Comparison of ENCODE assay signal across 8 cellular contexts in the genomic region with DNA sequence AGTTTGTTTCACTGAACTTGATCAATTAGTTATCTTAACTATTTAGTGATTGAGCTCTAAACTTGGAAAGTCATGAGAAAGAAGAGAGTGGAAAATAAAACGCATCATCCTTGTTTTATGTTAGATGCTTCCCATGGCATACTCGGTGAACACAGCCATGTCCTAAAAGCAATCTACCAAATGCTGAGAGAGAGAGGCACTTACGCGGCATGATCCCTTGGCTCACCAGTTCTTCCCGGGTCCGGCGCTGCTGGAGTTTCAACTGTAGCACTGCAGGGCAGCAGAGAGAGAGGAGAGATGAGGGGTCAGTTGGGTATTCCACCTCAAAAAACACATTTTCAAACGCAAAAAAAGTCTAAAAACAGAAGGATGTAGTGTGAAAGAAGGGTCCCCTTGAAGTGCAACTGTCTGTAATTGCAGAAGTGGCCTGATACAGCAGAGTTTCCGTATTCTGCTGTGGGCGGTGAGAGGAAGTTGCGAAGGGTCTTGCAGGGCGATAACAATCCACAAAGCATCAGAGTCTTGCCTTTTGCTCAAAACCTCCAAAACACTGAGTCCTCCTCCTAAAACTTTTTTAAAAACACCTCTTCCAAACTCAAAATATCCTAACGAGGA.
A peak's percentile ranks its signal among the peaks of the same experiment; 100 is the strongest.
DNase-seq lines count a peak whose midpoint lies in the region; ATAC-seq and TF ChIP-seq lines count a peak whose summit lies in the region.

No MANE protein-coding gene starts in this region.

- DNase-seq in KG1 (lab: John Stamatoyannopoulos, UW) (peak; percentile 78), activated T-cell treated with anti-CD3 and anti-CD28 coated beads for 1 hour (ENCODE audit: low read depth) (peak; percentile 27), midbrain (lab: John Stamatoyannopoulos, UW) (peak; percentile 7), T1000 (lab: John Stamatoyannopoulos, UW) (no peak), aorta (no peak), NCI-H524 (lab: John Stamatoyannopoulos, UW) (no peak), mesenteric fat pad (ENCODE audit: low spot score) (no peak)

- ATAC-seq in aorta (ENCODE audit: low FRiP score), result no peak

- peaks cover 0 to 4% of the 10 kb centered on the region in 2 donors for H3K36me3 ChIP-seq in aorta (ENCODE audit: control insufficient read depth in 1 of 2, insufficient read depth in 2 of 2, low read length in 1 of 2)

- H3K4me3 ChIP-seq in GM12875 (ENCODE audit: low read depth, low read length), result peak overlapping the region; percentile 62
- no peak overlapping the region for H3K4me3 ChIP-seq in aorta (ENCODE audit: low read length in 2 of 2)

- intact Hi-C loops in aorta (cut with DNase I), result no loop called here

- no peak overlapping the region for H3K27ac ChIP-seq in aorta (ENCODE audit: low read depth in 1 of 2, low read length in 2 of 2)

- 0 out of 2 replicates have a peak, but pooled peaks have one; percentile 9 for TF ChIP-seq CTCF in GM12875 (IDR thresholded peaks at IDR 0.05; ENCODE audit: borderline replicate concordance, insufficient read depth, low read depth, low read length)

- H3K9me3 ChIP-seq in aorta (ENCODE audit: control insufficient read depth, low read length), result no peaks in the 10 kb centered on the region

- 89 to 90% methylated on average over 13 of the region's 13 CpGs for WGBS in aorta, 2 donors

- H3K4me1 ChIP-seq in aorta (ENCODE audit: control insufficient read depth in 1 of 2, insufficient read depth in 2 of 2, low read length in 2 of 2), result peaks cover 0 to 2% of the 10 kb centered on the region in 2 donors

- H3K27me3 ChIP-seq in aorta (ENCODE audit: control insufficient read depth in 1 of 2, insufficient read depth in 2 of 2, low read length in 1 of 2), result no peaks in the 10 kb centered on the region

Comparison
In these comparisons a context has a peak if more than half of its experiments do, and no peak if none do; other contexts are left out.
1. DNase-seq: peak in KG1 (single experiment), activated T-cell treated with anti-CD3 and anti-CD28 coated beads for 1 hour (single experiment) and midbrain (single experiment); none in T1000 (single experiment), aorta (0 of 2), NCI-H524 (0 of 2) and mesenteric fat pad (single experiment).